Comparison of ENCODE assay signal across 29 cellular contexts in the genomic region with DNA sequence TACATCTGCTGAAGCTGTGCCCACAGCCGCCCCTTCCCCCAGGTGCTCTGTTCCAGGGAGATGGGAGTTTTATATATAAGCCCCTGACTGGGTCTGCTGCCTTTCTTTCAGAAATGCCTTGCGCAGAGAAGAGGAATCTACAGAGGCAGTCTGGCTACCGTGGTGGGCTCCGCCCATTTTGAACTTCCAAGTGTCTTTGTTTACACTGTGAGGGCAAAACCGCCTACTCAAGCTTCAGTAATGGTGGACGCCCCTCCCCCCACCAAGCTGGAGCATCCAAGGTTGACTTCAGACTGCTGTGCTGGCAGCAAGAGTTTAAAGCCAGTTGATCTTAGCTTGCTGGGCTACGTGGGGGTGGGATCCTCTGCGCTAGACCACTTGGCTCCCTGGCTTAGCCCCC. TPM values are rescaled to one million over a fixed set of nuclear protein-coding genes. Genes with fewer than 3 reads are reported as not detected.
"Had no signal": no experiment of that assay in that cellular context is flagged by ENCODE, and none has a peak within 500 bp of the region (broad histone marks: within the 10 kb centered on the region; RNA-seq: fewer than 3 reads in every experiment).

No MANE protein-coding gene starts in this region.

- DNase-seq: activated CD4-positive, alpha-beta T cell treated with anti-CD3 and anti-CD28 coated beads for 1 hour; activated CD4-positive, alpha-beta T cell treated with anti-CD3 and anti-CD28 coated beads, Interleukin-2, amount 50 U/mL, for 1 hour; activated CD8-positive, alpha-beta memory T cell treated with anti-CD3 and anti-CD28 coated beads, Interleukin-2, amount 10 ng/mL, durations not matched to agents 7 days and 5 days; activated CD8-positive, alpha-beta T cell treated with anti-CD3 and anti-CD28 coated beads, Interleukin-2, amount 10 ng/mL, durations not matched to agents 7 days and 5 days; activated naive CD8-positive, alpha-beta T cell treated with anti-CD3 and anti-CD28 coated beads, Interleukin-2, amount 50 U/mL, for 24 hours; activated T-cell treated with anti-CD3 and anti-CD28 coated beads, Interleukin-2, amount 50 U/mL, for 48 hours; central memory CD4-positive, alpha-beta T cell; effector CD4-positive, alpha-beta T cell; esophagus squamous epithelium; foreskin melanocyte; heart right ventricle; mammary epithelial cell; midbrain; naive thymus-derived CD4-positive, alpha-beta T cell; stimulated activated naive CD8-positive, alpha-beta T cell treated with anti-CD3 and anti-CD28 coated beads, Interleukin-15, Interleukin-2, amounts not matched to agents 100 U/mL and 50 U/mL, for 24 hours; SW 1271; T-helper 9 cell; testis; transverse colon had no signal

- H3K27me3 Mint-ChIP-seq: activated CD8-positive, alpha-beta memory T cell treated with anti-CD3 and anti-CD28 coated beads, Interleukin-2, amount 10 ng/mL, durations not matched to agents 7 days and 5 days; activated naive CD4-positive, alpha-beta T cell treated with anti-CD3 and anti-CD28 coated beads, Interleukin-2, amount 50 U/mL, for 24 hours; activated naive CD8-positive, alpha-beta T cell treated with anti-CD3 and anti-CD28 coated beads, Interleukin-2, amount 50 U/mL, for 24 hours; dendritic cell treated with granulocyte-macrophage colony-stimulating factor and Interleukin-4, amounts not matched to agents 40 ng/mL and 50 ng/mL, for 4 days had no signal

- H3K9me3 ChIP-seq: breast epithelium, esophagus squamous epithelium, testis, transverse colon had no signal

- H3K9me3 Mint-ChIP-seq: activated T-helper 2 cell treated with anti-CD3 and anti-CD28 coated beads, Interferon-gamma antibody, Interleukin-2, Interleukin-4, amounts not matched to agents 10 μg/mL and 5 μg/mL and 100 μg/mL, durations not matched to agents 14 hours and 24 hours and 36 hours; T-helper 1 cell treated with Interleukin-12 subunit alpha and Interleukin-12 subunit beta and Interleukin-4 antibody, amounts not matched to agents 30 μg/mL and 1 μg/mL, for 36 hours had no signal

- H3K36me3 ChIP-seq: breast epithelium, esophagus squamous epithelium, heart right ventricle, transverse colon had no signal

- H3K27ac Mint-ChIP-seq: activated CD8-positive, alpha-beta memory T cell treated with anti-CD3 and anti-CD28 coated beads, Interleukin-2, amount 10 ng/mL, durations not matched to agents 7 days and 5 days; activated CD8-positive, alpha-beta T cell treated with anti-CD3 and anti-CD28 coated beads, Interleukin-2, amount 10 ng/mL, durations not matched to agents 7 days and 5 days; activated naive CD4-positive, alpha-beta T cell treated with anti-CD3 and anti-CD28 coated beads, Interleukin-2, amount 50 U/mL, for 24 hours; activated naive CD8-positive, alpha-beta T cell treated with anti-CD3 and anti-CD28 coated beads, Interleukin-2, amount 50 U/mL, for 24 hours; activated T-helper 2 cell treated with anti-CD3 and anti-CD28 coated beads, Interferon-gamma antibody, Interleukin-2, Interleukin-4, amounts not matched to agents 10 μg/mL and 5 μg/mL and 100 μg/mL, durations not matched to agents 14 hours and 24 hours and 36 hours; dendritic cell treated with granulocyte-macrophage colony-stimulating factor and Interleukin-4, amounts not matched to agents 40 ng/mL and 50 ng/mL, for 4 days; naive thymus-derived CD4-positive, alpha-beta T cell; T-helper 1 cell treated with Interleukin-12 subunit alpha and Interleukin-12 subunit beta and Interleukin-4 antibody, amounts not matched to agents 30 μg/mL and 1 μg/mL, for 36 hours had no signal

- H3K36me3 Mint-ChIP-seq: activated CD8-positive, alpha-beta memory T cell treated with anti-CD3 and anti-CD28 coated beads, Interleukin-2, amount 10 ng/mL, durations not matched to agents 7 days and 5 days; activated naive CD4-positive, alpha-beta T cell treated with anti-CD3 and anti-CD28 coated beads, Interleukin-2, amount 50 U/mL, for 24 hours had no signal

- H3K4me1 ChIP-seq: breast epithelium, esophagus squamous epithelium, heart right ventricle, testis, transverse colon had no signal

- H3K27ac ChIP-seq: breast epithelium, epithelial cell of prostate, esophagus squamous epithelium, heart right ventricle, testis, transverse colon had no signal

- ATAC-seq: activated CD8-positive, alpha-beta memory T cell treated with anti-CD3 and anti-CD28 coated beads, Interleukin-2, amount 10 ng/mL, durations not matched to agents 7 days and 5 days; activated CD8-positive, alpha-beta T cell treated with anti-CD3 and anti-CD28 coated beads, Interleukin-2, amount 10 ng/mL, durations not matched to agents 7 days and 5 days; activated naive CD8-positive, alpha-beta T cell treated with anti-CD3 and anti-CD28 coated beads, Interleukin-2, amount 50 U/mL, for 24 hours; heart right ventricle; naive thymus-derived CD4-positive, alpha-beta T cell; right cardiac atrium; stimulated activated naive CD8-positive, alpha-beta T cell treated with anti-CD3 and anti-CD28 coated beads, Interleukin-15, Interleukin-2, amounts not matched to agents 100 U/mL and 50 U/mL, for 24 hours had no signal

- FAIRE-seq: endometrium, urothelium cell line had no signal

- H3K4me1 Mint-ChIP-seq: activated CD8-positive, alpha-beta memory T cell treated with anti-CD3 and anti-CD28 coated beads, Interleukin-2, amount 10 ng/mL, durations not matched to agents 7 days and 5 days; activated naive CD4-positive, alpha-beta T cell treated with anti-CD3 and anti-CD28 coated beads, Interleukin-2, amount 50 U/mL, for 24 hours; activated naive CD8-positive, alpha-beta T cell treated with anti-CD3 and anti-CD28 coated beads, Interleukin-2, amount 50 U/mL, for 24 hours; naive thymus-derived CD4-positive, alpha-beta T cell had no signal

- H3K27me3 ChIP-seq: breast epithelium, esophagus squamous epithelium, heart right ventricle, testis, transverse colon had no signal

- H3K4me3 Mint-ChIP-seq: activated CD8-positive, alpha-beta memory T cell treated with anti-CD3 and anti-CD28 coated beads, Interleukin-2, amount 10 ng/mL, durations not matched to agents 7 days and 5 days; activated CD8-positive, alpha-beta T cell treated with anti-CD3 and anti-CD28 coated beads, Interleukin-2, amount 10 ng/mL, durations not matched to agents 7 days and 5 days; activated naive CD4-positive, alpha-beta T cell treated with anti-CD3 and anti-CD28 coated beads, Interleukin-2, amount 50 U/mL, for 24 hours; activated naive CD8-positive, alpha-beta T cell treated with anti-CD3 and anti-CD28 coated beads, Interleukin-2, amount 50 U/mL, for 24 hours; dendritic cell treated with granulocyte-macrophage colony-stimulating factor and Interleukin-4, amounts not matched to agents 40 ng/mL and 50 ng/mL, for 4 days; naive thymus-derived CD4-positive, alpha-beta T cell; neural crest cell; T-helper 1 cell treated with Interleukin-12 subunit alpha and Interleukin-12 subunit beta and Interleukin-4 antibody, amounts not matched to agents 30 μg/mL and 1 μg/mL, for 36 hours had no signal

- H3K4me3 ChIP-seq: breast epithelium, esophagus squamous epithelium, heart right ventricle, testis, transverse colon had no signal

RNA-seq across cellular contexts. Expression of a gene that starts 41.3 kb away (rescaled TPM):
- total RNA-seq: activated CD8-positive, alpha-beta memory T cell treated with anti-CD3 and anti-CD28 coated beads, Interleukin-2, amount 10 ng/mL, durations not matched to agents 7 days and 5 days; activated T-helper 2 cell treated with anti-CD3 and anti-CD28 coated beads, Interferon-gamma antibody, Interleukin-2, Interleukin-4, amounts not matched to agents 10 μg/mL and 5 μg/mL and 100 μg/mL, durations not matched to agents 14 hours and 24 hours and 36 hours had no signal
- polyA plus RNA-seq: naive thymus-derived CD4-positive, alpha-beta T cell had no signal
